ENCODE assay signal across 8 cellular contexts in the genomic region with DNA sequence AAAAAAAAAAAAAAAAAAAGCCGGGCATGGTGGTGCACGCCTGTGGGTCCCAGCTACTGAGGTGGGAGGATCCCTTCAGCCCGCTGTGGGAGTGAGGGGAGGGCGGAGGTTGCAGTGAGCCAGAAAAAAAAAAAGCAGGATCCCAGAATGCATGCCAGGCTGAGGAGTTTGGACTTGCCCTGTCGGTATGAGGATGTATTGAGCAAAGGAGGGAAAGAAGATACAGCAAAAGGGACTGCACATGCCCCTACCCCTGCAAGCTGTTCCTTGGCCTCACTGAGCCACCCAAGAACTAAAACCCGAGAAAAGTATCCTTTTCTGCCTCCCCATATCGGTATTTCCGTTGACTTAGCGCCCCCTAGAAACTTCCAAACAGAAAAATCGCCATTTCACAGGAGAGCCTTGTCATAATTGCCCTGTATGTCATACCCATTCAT. TPM values are rescaled to one million over a fixed set of nuclear protein-coding genes. Genes with fewer than 3 reads are reported as not detected.
DNase-seq lines count a peak whose midpoint lies in the region; ATAC-seq and TF ChIP-seq lines count a peak whose summit lies in the region.

No MANE protein-coding gene starts in this region.

- no peaks in the 10 kb centered on the region for H3K9me3 ChIP-seq in adrenal gland (replicated peaks in 1 of 3)

- H3K27ac ChIP-seq in adrenal gland, result no peak overlapping the region

- no peak for DNase-seq in AG10803 (ENCODE audit: low read depth)
- DNase-seq in SK-MEL-5 (ENCODE audit: low read depth, low spot score), result peak; percentile 62
- no peak for DNase-seq in fibroblast of the aortic adventitia (ENCODE audit: low read depth)
- no peak for DNase-seq in stimulated activated CD4-positive, alpha-beta T cell treated with anti-CD3 and anti-CD28 coated beads, Interleukin-2, amount 100 ng/mL, for 24 hours
- DNase-seq in adrenal gland, result no peak

- TF ChIP-seq POLR2A in adrenal gland (IDR thresholded peaks at IDR 0.05), result no peak

- peaks cover 6 to 16% of the 10 kb centered on the region in 2 donors for H3K4me1 ChIP-seq in adrenal gland (replicated peaks in 1 of 2)

- WGBS in adrenal gland, 4 donors, result 33 to 42% (median 37%) methylated on average over 10 of the region's 10 CpGs

- in situ Hi-C loops in SK-MEL-5 (cut with HindIII; ENCODE audit: low pct_unique_long_range_greater_than_20kb, low sequenced_read_pairs), result no loop called here

- no peaks in the 10 kb centered on the region for H3K27me3 ChIP-seq in adrenal gland

- peaks cover 0 to 10% of the 10 kb centered on the region in 2 donors for H3K36me3 ChIP-seq in adrenal gland (replicated peaks in 1 of 2)

- H3K4me3 ChIP-seq in AG10803 (ENCODE audit: low read length) (no peak overlapping the region), fibroblast of the aortic adventitia (ENCODE audit: low read depth, low read length) (no peak overlapping the region), adrenal gland (no peak overlapping the region)

- intact Hi-C loops in adrenal gland (cut with DNase I), result no loop called here

- TF ChIP-seq CTCF in AG10803 (conservative IDR thresholded peaks at IDR 0.05; ENCODE audit: low read length) (peak; percentile 38), GM12874 (IDR thresholded peaks at IDR 0.05; ENCODE audit: insufficient read depth, low read depth, low read length) (peak; percentile 54), fibroblast of the aortic adventitia (IDR thresholded peaks at IDR 0.05; ENCODE audit: insufficient read depth, low read length) (peak; percentile 35), adrenal gland (IDR thresholded peaks at IDR 0.05) (peak in 3 of 6 experiments; percentile 11 to 27 (median 25))

- no peak for ATAC-seq in HG03039 (IDR thresholded peaks at IDR 0.05; ENCODE audit: unreplicated experiment)
- ATAC-seq in GM21529 (IDR thresholded peaks at IDR 0.05; ENCODE audit: unreplicated experiment), result no peak

RNA-seq across cellular contexts. Expression of a gene that starts 1.3 kb away (rescaled TPM):
- total RNA-seq in SK-MEL-5 (2014; rRNA removed; shearing (Covaris generic)), result 26.4 and 27.3 TPM in 2 replicates
- 29.4 and 37.3 TPM in 2 replicates for polyA plus RNA-seq in SK-MEL-5 (2015; cell fraction: cytosol; rRNA removed)
- polyA plus RNA-seq in SK-MEL-5 (2015; cell fraction: nucleus; rRNA removed), result 48.3 and 48.5 TPM in 2 replicates
- total RNA-seq in fibroblast of the aortic adventitia (ENCODE audit: low replicate concordance), result 12.2 and 18.9 TPM in 2 replicates
- 10 to 100 TPM in 7 of 8 donors, 1 to 10 TPM in 1; 7.8 to 42.4 (median 26.3) TPM for total RNA-seq in adrenal gland
- 10 to 100 TPM; 13.9 to 72.2 (median 39.3) TPM for polyA plus RNA-seq in adrenal gland

RNA-seq across cellular contexts. Expression of a gene that starts 11.0 kb away (rescaled TPM):
- total RNA-seq in SK-MEL-5 (2014; rRNA removed; shearing (Covaris generic)), result 216 and 229 TPM in 2 replicates
- 118 and 164 TPM in 2 replicates for polyA plus RNA-seq in SK-MEL-5 (2015; cell fraction: cytosol; rRNA removed)
- polyA plus RNA-seq in SK-MEL-5 (2015; cell fraction: nucleus; rRNA removed), result 47.6 and 50.1 TPM in 2 replicates
- 22.7 and 64.2 TPM in 2 replicates for total RNA-seq in fibroblast of the aortic adventitia (ENCODE audit: low replicate concordance)
- 100 to 1,000 TPM in 5 of 8 donors, 10 to 100 TPM in 3; 88.7 to 132 (median 107) TPM for total RNA-seq in adrenal gland
- polyA plus RNA-seq in adrenal gland, result 100 to 1,000 TPM in 1 of 3 donors, 10 to 100 TPM in 2; 49.4 to 124 (median 69.9) TPM

RNA-seq across cellular contexts. Expression of a gene that starts 16.6 kb away (rescaled TPM):
- not detected in 2 replicates for total RNA-seq in SK-MEL-5 (2014; rRNA removed; shearing (Covaris generic))
- polyA plus RNA-seq in SK-MEL-5 (2015; cell fraction: cytosol; rRNA removed), result not detected in 2 replicates
- polyA plus RNA-seq in SK-MEL-5 (2015; cell fraction: nucleus; rRNA removed), result 0.47 and 6.2 TPM in 2 replicates
- total RNA-seq in fibroblast of the aortic adventitia (ENCODE audit: low replicate concordance) (not detected in 2 replicates), adrenal gland (1 to 10 TPM in 2 of 8 donors, under 1 TPM in 3, not detected in 3; 0.27 to 1.5 (median 0.74) TPM)
- 1 to 10 TPM in 2 of 3 donors, not detected in 1; 2.2 to 3.1 TPM for polyA plus RNA-seq in adrenal gland

RNA-seq across cellular contexts. Expression of a gene that starts 23.1 kb away (rescaled TPM):
- not detected in 2 replicates for total RNA-seq in SK-MEL-5 (2014; rRNA removed; shearing (Covaris generic))
- not detected in 2 replicates for polyA plus RNA-seq in SK-MEL-5 (2015; cell fraction: cytosol; rRNA removed)
- not detected in 2 replicates for polyA plus RNA-seq in SK-MEL-5 (2015; cell fraction: nucleus; rRNA removed)
- total RNA-seq in fibroblast of the aortic adventitia (ENCODE audit: low replicate concordance), result not detected in 2 replicates
- not detected for total RNA-seq in adrenal gland
- under 1 TPM in 1 of 3 donors, not detected in 2; 0.20 TPM for polyA plus RNA-seq in adrenal gland

RNA-seq across cellular contexts. Expression of a gene that starts 30.2 kb away (rescaled TPM):
- total RNA-seq in SK-MEL-5 (2014; rRNA removed; shearing (Covaris generic)), result 10.1 and 10.3 TPM in 2 replicates
- 11.2 and 13.5 TPM in 2 replicates for polyA plus RNA-seq in SK-MEL-5 (2015; cell fraction: cytosol; rRNA removed)
- polyA plus RNA-seq in SK-MEL-5 (2015; cell fraction: nucleus; rRNA removed), result 89.2 and 111 TPM in 2 replicates
- total RNA-seq in fibroblast of the aortic adventitia (ENCODE audit: low replicate concordance) (0.41 and 28.7 TPM in 2 replicates), adrenal gland (1 to 10 TPM in 3 of 8 donors, under 1 TPM in 5; 0.24 to 1.3 (median 0.80) TPM)
- polyA plus RNA-seq in adrenal gland, result 1 to 10 TPM in 1 of 3 donors, under 1 TPM in 2; 0.16 to 2.2 (median 0.40) TPM
